Comparison of ENCODE assay signal across 12 cellular contexts in the genomic region with DNA sequence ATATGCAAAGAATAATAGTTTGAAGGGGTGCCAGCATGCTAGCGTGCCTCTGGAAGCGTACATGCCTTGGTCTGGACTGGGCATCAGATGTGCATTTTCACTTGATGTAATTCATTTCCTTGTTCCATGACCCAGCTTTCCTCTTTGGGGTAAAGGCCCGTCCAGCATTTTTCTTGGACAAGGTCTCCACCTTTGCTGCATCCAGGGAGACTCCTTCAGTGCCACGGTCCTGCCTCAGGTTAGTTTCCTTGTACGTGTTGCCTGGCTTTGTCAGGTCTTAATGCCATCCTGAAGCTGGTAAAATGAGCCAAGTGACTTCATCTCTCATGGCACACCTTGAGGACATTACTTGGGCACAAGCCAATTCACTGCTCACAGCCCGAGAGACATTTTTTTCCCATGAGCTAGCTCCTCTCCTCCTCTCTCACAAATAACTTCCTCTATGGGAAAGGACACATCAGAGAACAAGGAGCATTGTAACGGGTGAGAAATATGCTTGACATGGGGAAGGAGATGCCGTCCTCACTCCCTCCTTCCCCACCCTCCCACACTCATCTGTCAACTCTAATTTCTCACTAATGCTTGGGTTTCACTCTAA. TPM values are rescaled to one million over a fixed set of nuclear protein-coding genes. Genes with fewer than 3 reads are reported as not detected.
DNase-seq lines count a peak whose midpoint lies in the region; ATAC-seq lines count a peak whose summit lies in the region.
"Had no signal": no experiment of that assay in that cellular context is flagged by ENCODE, and none has a peak within 500 bp of the region (broad histone marks: within the 10 kb centered on the region; RNA-seq: fewer than 3 reads in every experiment).

No MANE protein-coding gene starts in this region.

- ATAC-seq in GM18873 (IDR thresholded peaks at IDR 0.05; ENCODE audit: low FRiP score, unreplicated experiment) (no peak), HG03469 (IDR thresholded peaks at IDR 0.05; ENCODE audit: unreplicated experiment) (no peak), GM18909 (IDR thresholded peaks at IDR 0.05; ENCODE audit: poor library complexity, unreplicated experiment) (no peak)

- DNase-seq in EH (ENCODE audit: low read depth) (peak; percentile 91), RPMI7951 (ENCODE audit: low read depth) (peak; percentile 43), fibroblast of gingiva (ENCODE audit: low read depth) (peak; percentile 67), renal cortical epithelial cell (ENCODE audit: low read depth) (peak; percentile 95)
- no peak for DNase-seq in stimulated activated CD4-positive, alpha-beta T cell treated with anti-CD3 and anti-CD28 coated beads, Interleukin-1b, Interleukin-23, amount 100 ng/mL, for 48 hours
- DNase-seq: activated CD8-positive, alpha-beta memory T cell treated with anti-CD3 and anti-CD28 coated beads for 24 hours; activated naive CD8-positive, alpha-beta T cell treated with anti-CD3 and anti-CD28 coated beads for 36 hours; NCI-H1105; stimulated activated CD4-positive, alpha-beta T cell treated with anti-CD3 and anti-CD28 coated beads, Interleukin-4, amount 100 ng/mL, for 1 hour had no signal

RNA-seq across cellular contexts. Expression of a gene that starts 23.9 kb away (rescaled TPM):
- 0.72 and 0.88 TPM in 2 replicates for total RNA-seq in RPMI7951 (2014; rRNA removed; shearing (Covaris generic))
- 77.8 and 82.5 TPM in 2 replicates for total RNA-seq in renal cortical epithelial cell
- total RNA-seq: activated naive CD8-positive, alpha-beta T cell treated with anti-CD3 and anti-CD28 coated beads for 36 hours had no signal

Comparison
In these comparisons a context has a peak if more than half of its experiments do, and no peak if none do; other contexts are left out.
1. RNA of a gene that starts 23.9 kb away (total RNA-seq): 77.8 to 82.5 TPM in renal cortical epithelial cell; 0.72 to 0.88 TPM in RPMI7951; every median in the first group is over 10 times any median in the second.